Comparison of ENCODE assay signal across 24 cellular contexts in the genomic region with DNA sequence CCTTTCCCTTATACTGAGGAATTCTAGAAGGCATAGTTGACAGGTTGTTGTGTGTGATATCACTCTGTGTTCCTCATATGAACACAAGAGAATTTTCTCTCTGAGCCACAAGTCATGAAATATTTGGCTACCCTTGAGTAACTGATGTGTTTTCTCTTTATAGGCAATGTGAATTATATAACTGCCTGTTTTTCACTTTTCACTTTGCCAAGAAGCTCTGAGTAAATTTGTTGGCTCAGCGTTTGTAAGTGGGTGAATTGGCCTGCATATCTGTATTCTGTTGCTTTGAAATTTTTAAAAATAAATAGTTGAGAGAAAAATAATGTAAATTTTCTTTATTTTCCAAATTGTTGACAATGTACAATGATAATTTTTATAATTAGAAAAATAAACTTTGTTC. TPM values are rescaled to one million over a fixed set of nuclear protein-coding genes. Genes with fewer than 3 reads are reported as not detected.
DNase-seq lines count a peak whose midpoint lies in the region; ATAC-seq, FAIRE-seq and TF ChIP-seq lines count a peak whose summit lies in the region.
"Had no signal": no experiment of that assay in that cellular context is flagged by ENCODE, and none has a peak within 500 bp of the region (broad histone marks: within the 10 kb centered on the region; RNA-seq: fewer than 3 reads in every experiment).

No MANE protein-coding gene starts in this region.

- H3K36me3 Mint-ChIP-seq in brain = peaks cover 11% of the 10 kb centered on the region
- H3K36me3 Mint-ChIP-seq: CD4-positive, CD25-positive, alpha-beta regulatory T cell had no signal

- peaks cover 0 to 7% of the 10 kb centered on the region in 2 donors for H3K4me1 ChIP-seq in kidney (ENCODE audit: control insufficient read depth in 1 of 2, insufficient read depth in 1 of 2, low read depth in 1 of 2, low read length in 2 of 2)

- TF ChIP-seq CTCF in brain (conservative IDR thresholded peaks at IDR 0.05) = no peak
- no peak for TF ChIP-seq CTCF in kidney (IDR thresholded peaks at IDR 0.05; ENCODE audit: borderline replicate concordance, extremely low read depth, insufficient read depth)
- no peak for TF ChIP-seq CTCF in GM20000 (IDR thresholded peaks at IDR 0.05; ENCODE audit: extremely low read depth, missing control alignments)

- no peaks in the 10 kb centered on the region for H3K9me3 Mint-ChIP-seq in brain
- H3K9me3 Mint-ChIP-seq: CD4-positive, CD25-positive, alpha-beta regulatory T cell had no signal

- H3K27ac ChIP-seq in kidney (ENCODE audit: low read depth in 2 of 2, low read length in 2 of 2) = peak overlapping the region in 1 of 2 donors; percentile 45
- H3K27ac ChIP-seq: 22Rv1, RWPE1 had no signal

- no peaks in the 10 kb centered on the region for H3K9me3 ChIP-seq in kidney (ENCODE audit: control insufficient read depth in 1 of 2, low read length in 2 of 2)
- H3K9me3 ChIP-seq: BE2C had no signal

- H3K4me3 ChIP-seq in kidney (ENCODE audit: low read length in 2 of 2) = no peak overlapping the region
- H3K4me3 ChIP-seq: K562 had no signal

- peak overlapping the region in 2 of 5 experiments; percentile 20 to 66 for H3K27ac Mint-ChIP-seq in brain
- H3K27ac Mint-ChIP-seq: CD4-positive, CD25-positive, alpha-beta regulatory T cell had no signal

- H3K27me3 Mint-ChIP-seq in brain = peaks cover 5% of the 10 kb centered on the region
- H3K27me3 Mint-ChIP-seq: CD4-positive, CD25-positive, alpha-beta regulatory T cell had no signal

- H3K4me1 Mint-ChIP-seq in brain = peaks cover 39% of the 10 kb centered on the region

- FAIRE-seq in kidney (lab: Jason Lieb, UNC) = peak; percentile 32
- FAIRE-seq: GM12892, GM18507, K562 had no signal

- peaks cover 0 to 2% of the 10 kb centered on the region in 2 donors for H3K36me3 ChIP-seq in kidney (ENCODE audit: control insufficient read depth in 1 of 2, insufficient read depth in 2 of 2, low read length in 2 of 2)
- H3K36me3 ChIP-seq: BE2C had no signal

- no peak for ATAC-seq in HG03045 (IDR thresholded peaks at IDR 0.05; ENCODE audit: unreplicated experiment)
- ATAC-seq: K562, PC-3, SK-N-SH treated with all-trans-retinoic acid at 6 μM for 48 hours had no signal

- peak overlapping the region in 3 of 5 experiments; percentile 13 to 77 (median 27) for H3K4me3 Mint-ChIP-seq in brain
- H3K4me3 Mint-ChIP-seq: CD4-positive, CD25-positive, alpha-beta regulatory T cell had no signal

- DNase-seq in DMS 273 (lab: John Stamatoyannopoulos, UW; ENCODE audit: unreplicated experiment) (peak; percentile 33), DMS 273 treated with DMSO at 0.1 percent for 48 hours (lab: John Stamatoyannopoulos, UW) (no peak), kidney (no peak), superior temporal gyrus (ENCODE audit: extremely low spot score) (peak; percentile 67), GM20000 (ENCODE audit: low spot score) (no peak)
- DNase-seq in stimulated activated naive CD4-positive, alpha-beta T cell (lab: John Stamatoyannopoulos, UW) = no peak
- DNase-seq: BE2C; CD4-positive, CD25-positive, alpha-beta regulatory T cell; COR-L47; DMS153; MV-4-11; NCI-H1694 treated with DMSO at 0.1 percent for 48 hours; NCI-H510A treated with DMSO at 0.1 percent for 48 hours; NCI-H774; PC-3; SIG-M5 had no signal

- H3K9ac ChIP-seq in kidney (ENCODE audit: low read length in 2 of 2) = no peak overlapping the region

- intact Hi-C loops in kidney (cut with DNase I) = no loop called here

RNA-seq across cellular contexts. Expression of a gene that starts 5.2 kb away (rescaled TPM):
- polyA plus RNA-seq in brain (ENCODE audit: insufficient read depth, low read depth, low replicate concordance) = 12.9 TPM
- total RNA-seq in kidney = 29.9 TPM
- polyA plus RNA-seq in kidney (ENCODE audit: insufficient read depth, low read depth, low replicate concordance) = 4.2 TPM

RNA-seq across cellular contexts. Expression of a gene that starts 58.0 kb away (rescaled TPM):
- polyA plus RNA-seq in brain (ENCODE audit: insufficient read depth, low read depth, low replicate concordance) (190 TPM), kidney (ENCODE audit: insufficient read depth, low read depth, low replicate concordance) (126 TPM)
- total RNA-seq in kidney = 67.3 TPM

Comparison
In these comparisons a context has a peak if more than half of its experiments do, and no peak if none do; other contexts are left out.
1. DNase-seq: peak in DMS 273 (single experiment) and superior temporal gyrus (single experiment); none in DMS 273 treated with DMSO at 0.1 percent for 48 hours (single experiment), kidney (single experiment), GM20000 (single experiment) and stimulated activated naive CD4-positive, alpha-beta T cell (0 of 6).